21 cellular contexts compared by ENCODE assay signal in genomic region chr1:223000549-223001135, GRCh38.
"Had no signal": no experiment of that assay in that cellular context is flagged by ENCODE, and none has a peak within 500 bp of the region (broad histone marks: within the 10 kb centered on the region; RNA-seq: fewer than 3 reads in every experiment).

No MANE protein-coding gene starts in this region.

- H2AFZ ChIP-seq: neural progenitor cell had no signal

- ATAC-seq: activated CD4-positive, CD25-positive, alpha-beta regulatory T cell treated with anti-CD3 and anti-CD28 coated beads, Interleukin-2, amount 50 U/mL, for 24 hours; activated naive CD8-positive, alpha-beta T cell treated with anti-CD3 and anti-CD28 coated beads, Interleukin-2, amount 50 U/mL, for 24 hours; activated T-cell treated with anti-CD3 and anti-CD28 coated beads, Interleukin-2, amount 50 U/mL, for 4 hours; stimulated activated naive CD8-positive, alpha-beta T cell treated with anti-CD3 and anti-CD28 coated beads, Interleukin-15, amount 100 ng/mL, for 72 hours had no signal

- H3K27me3 ChIP-seq: ascending aorta, neural progenitor cell had no signal

- H3K4me2 ChIP-seq: neural progenitor cell had no signal

- H3K4me1 ChIP-seq: prostate gland had no signal

- H3K4me3 ChIP-seq: ascending aorta, lung, neural progenitor cell, prostate gland, skin epidermis had no signal

- H3K9me3 ChIP-seq: ascending aorta, prostate gland had no signal

- H3K27ac ChIP-seq: ascending aorta, neural progenitor cell, prostate gland, skin epidermis had no signal

- DNase-seq: activated CD4-positive, alpha-beta T cell treated with anti-CD3 and anti-CD28 coated beads, Interleukin-2, amount 10 ng/mL, durations not matched to agents 7 days and 5 days; activated CD8-positive, alpha-beta memory T cell treated with anti-CD3 and anti-CD28 coated beads, Interleukin-2, amount 50 U/mL, for 4 hours; activated effector memory CD4-positive, alpha-beta T cell treated with Interleukin-2 at 50 U/mL for 16 hours; activated naive CD4-positive, alpha-beta T cell treated with anti-CD3 and anti-CD28 coated beads, Interleukin-2, amount 10 ng/mL, durations not matched to agents 7 days and 5 days; activated naive CD8-positive, alpha-beta T cell treated with anti-CD3 and anti-CD28 coated beads, Interleukin-2, amount 50 U/mL, for 24 hours; activated T-cell treated with anti-CD3 and anti-CD28 coated beads, Interleukin-2, amount 50 U/mL, for 4 hours; cortex of kidney; hippocampal formation; left cardiac atrium; midbrain; naive B cell; right cardiac atrium; stimulated activated CD4-positive, alpha-beta T cell treated with anti-CD3 and anti-CD28 coated beads, Interleukin-15, amount 100 ng/mL, for 24 hours; stimulated activated CD4-positive, alpha-beta T cell treated with anti-CD3 and anti-CD28 coated beads, Interleukin-2, amount 100 ng/mL, for 48 hours; stimulated activated naive CD8-positive, alpha-beta T cell treated with anti-CD3 and anti-CD28 coated beads, Interleukin-15, amount 100 ng/mL, for 72 hours had no signal

- H3K36me3 ChIP-seq: neural progenitor cell, prostate gland had no signal
